1 cellular context compared by ENCODE assay signal in the genomic region with DNA sequence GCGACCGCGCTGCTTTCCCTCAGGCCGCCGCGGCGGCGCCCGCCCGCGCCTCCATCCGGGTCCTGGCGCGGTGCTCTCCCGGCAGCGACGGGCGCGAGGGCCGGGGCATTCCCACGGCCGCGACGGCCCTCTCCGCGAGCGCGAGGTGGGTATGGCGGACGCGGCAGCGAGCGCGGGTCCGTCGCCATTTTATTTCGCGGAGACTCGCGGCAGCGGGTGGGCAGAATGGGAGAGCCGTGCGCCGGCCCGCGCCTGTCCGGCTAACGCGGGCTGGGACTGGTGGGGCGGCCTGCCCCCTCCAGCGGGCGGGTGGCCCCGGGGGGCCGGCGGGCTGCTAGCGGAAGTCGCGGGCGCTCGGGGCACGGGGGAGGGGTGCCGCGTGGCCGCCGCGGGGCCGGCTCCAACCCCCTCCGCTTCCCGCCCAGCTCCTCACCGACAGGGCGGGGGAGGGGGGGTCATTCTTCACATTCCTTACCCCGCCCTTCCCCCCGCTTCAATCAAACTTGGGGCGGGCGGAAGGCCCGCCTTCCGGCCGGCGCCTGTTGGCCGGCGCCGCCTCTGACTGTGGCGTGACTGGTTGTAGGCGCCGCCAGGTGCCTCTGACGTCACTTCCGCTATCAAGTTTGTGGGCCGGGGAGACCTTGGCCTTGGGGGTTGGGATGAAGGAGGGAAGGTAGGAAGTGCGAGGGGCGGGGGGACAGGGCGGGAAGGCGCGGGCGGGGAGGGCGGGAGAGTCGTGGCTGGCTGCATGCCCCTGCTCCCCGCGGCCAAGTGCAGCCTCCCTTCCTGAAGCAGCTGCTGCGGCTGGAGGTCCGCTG.
TF ChIP-seq lines count a peak whose summit lies in the region.

No MANE protein-coding gene starts in this region.

TF ChIP-seq in HEK293, 187 proteins besides CTCF, POLR2A, EP300 and RAD21 (continued from another document and continues in another):
- no peak for TF ChIP-seq ZNF302 (tag by site-specific recombination; IDR thresholded peaks at IDR 0.05; ENCODE audit: low read depth)
- no peak for TF ChIP-seq ZIC2 (tag by site-specific recombination; IDR thresholded peaks at IDR 0.05)
- TF ChIP-seq YY1 (tag by site-specific recombination; IDR thresholded peaks at IDR 0.05), result peak; percentile 72; the same call in 1 of the 2 replicates
- no peak for TF ChIP-seq PRDM1 (tag by site-specific recombination; IDR thresholded peaks at IDR 0.05)
- no peak for TF ChIP-seq ZNF670 (tag by site-specific recombination; IDR thresholded peaks at IDR 0.05; ENCODE audit: low read depth)
- TF ChIP-seq ZNF777 (tag by site-specific recombination; IDR thresholded peaks at IDR 0.05; ENCODE audit: borderline replicate concordance), result no peak
- TF ChIP-seq ZEB2 (tag by site-specific recombination; IDR thresholded peaks at IDR 0.05), result peak; percentile 88
- peak; percentile 96 for TF ChIP-seq KLF8 (tag by site-specific recombination; IDR thresholded peaks at IDR 0.05)
- TF ChIP-seq, protein P1, sequence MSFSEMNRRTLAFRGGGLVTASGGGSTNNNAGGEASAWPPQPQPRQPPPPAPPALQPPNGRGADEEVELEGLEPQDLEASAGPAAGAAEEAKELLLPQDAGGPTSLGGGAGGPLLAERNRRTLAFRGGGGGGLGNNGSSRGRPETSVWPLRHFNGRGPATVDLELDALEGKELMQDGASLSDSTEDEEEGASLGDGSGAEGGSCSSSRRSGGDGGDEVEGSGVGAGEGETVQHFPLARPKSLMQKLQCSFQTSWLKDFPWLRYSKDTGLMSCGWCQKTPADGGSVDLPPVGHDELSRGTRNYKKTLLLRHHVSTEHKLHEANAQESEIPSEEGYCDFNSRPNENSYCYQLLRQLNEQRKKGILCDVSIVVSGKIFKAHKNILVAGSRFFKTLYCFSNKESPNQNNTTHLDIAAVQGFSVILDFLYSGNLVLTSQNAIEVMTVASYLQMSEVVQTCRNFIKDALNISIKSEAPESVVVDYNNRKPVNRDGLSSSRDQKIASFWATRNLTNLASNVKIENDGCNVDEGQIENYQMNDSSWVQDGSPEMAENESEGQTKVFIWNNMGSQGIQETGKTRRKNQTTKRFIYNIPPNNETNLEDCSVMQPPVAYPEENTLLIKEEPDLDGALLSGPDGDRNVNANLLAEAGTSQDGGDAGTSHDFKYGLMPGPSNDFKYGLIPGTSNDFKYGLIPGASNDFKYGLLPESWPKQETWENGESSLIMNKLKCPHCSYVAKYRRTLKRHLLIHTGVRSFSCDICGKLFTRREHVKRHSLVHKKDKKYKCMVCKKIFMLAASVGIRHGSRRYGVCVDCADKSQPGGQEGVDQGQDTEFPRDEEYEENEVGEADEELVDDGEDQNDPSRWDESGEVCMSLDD (tag by site-specific recombination; IDR thresholded peaks at IDR 0.05), result peak; percentile 43; the same call in 1 of the 2 replicates
- TF ChIP-seq ZBTB21 (tag by site-specific recombination; IDR thresholded peaks at IDR 0.05), result peak; percentile 71
- TF ChIP-seq ATF2 (tag by site-specific recombination; IDR thresholded peaks at IDR 0.05; ENCODE audit: low read depth), result peak; percentile 91
- TF ChIP-seq ZNF768 (tag by site-specific recombination; IDR thresholded peaks at IDR 0.05), result no peak
- TF ChIP-seq, protein P2, sequence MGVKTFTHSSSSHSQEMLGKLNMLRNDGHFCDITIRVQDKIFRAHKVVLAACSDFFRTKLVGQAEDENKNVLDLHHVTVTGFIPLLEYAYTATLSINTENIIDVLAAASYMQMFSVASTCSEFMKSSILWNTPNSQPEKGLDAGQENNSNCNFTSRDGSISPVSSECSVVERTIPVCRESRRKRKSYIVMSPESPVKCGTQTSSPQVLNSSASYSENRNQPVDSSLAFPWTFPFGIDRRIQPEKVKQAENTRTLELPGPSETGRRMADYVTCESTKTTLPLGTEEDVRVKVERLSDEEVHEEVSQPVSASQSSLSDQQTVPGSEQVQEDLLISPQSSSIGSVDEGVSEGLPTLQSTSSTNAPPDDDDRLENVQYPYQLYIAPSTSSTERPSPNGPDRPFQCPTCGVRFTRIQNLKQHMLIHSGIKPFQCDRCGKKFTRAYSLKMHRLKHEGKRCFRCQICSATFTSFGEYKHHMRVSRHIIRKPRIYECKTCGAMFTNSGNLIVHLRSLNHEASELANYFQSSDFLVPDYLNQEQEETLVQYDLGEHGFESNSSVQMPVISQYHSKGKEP (tag by site-specific recombination; IDR thresholded peaks at IDR 0.05), result no peak
- peak; percentile 78 for TF ChIP-seq SP2 (tag by site-specific recombination; IDR thresholded peaks at IDR 0.05)
- TF ChIP-seq, protein P3, sequence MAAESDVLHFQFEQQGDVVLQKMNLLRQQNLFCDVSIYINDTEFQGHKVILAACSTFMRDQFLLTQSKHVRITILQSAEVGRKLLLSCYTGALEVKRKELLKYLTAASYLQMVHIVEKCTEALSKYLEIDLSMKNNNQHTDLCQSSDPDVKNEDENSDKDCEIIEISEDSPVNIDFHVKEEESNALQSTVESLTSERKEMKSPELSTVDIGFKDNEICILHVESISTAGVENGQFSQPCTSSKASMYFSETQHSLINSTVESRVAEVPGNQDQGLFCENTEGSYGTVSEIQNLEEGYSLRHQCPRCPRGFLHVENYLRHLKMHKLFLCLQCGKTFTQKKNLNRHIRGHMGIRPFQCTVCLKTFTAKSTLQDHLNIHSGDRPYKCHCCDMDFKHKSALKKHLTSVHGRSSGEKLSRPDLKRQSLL (tag by site-specific recombination; IDR thresholded peaks at IDR 0.05), result no peak
- TF ChIP-seq ZXDB (tag by site-specific recombination; IDR thresholded peaks at IDR 0.05), result peak; percentile 64
- no peak for TF ChIP-seq ZNF114 (tag by site-specific recombination; IDR thresholded peaks at IDR 0.05)
- peak; percentile 54; the same call in 1 of the 2 replicates for TF ChIP-seq ZNF692 (tag by site-specific recombination; IDR thresholded peaks at IDR 0.05)
- no peak for TF ChIP-seq BCL11A (tag by site-specific recombination; IDR thresholded peaks at IDR 0.05; ENCODE audit: low read depth)
- no peak for TF ChIP-seq ZNF175 (tag by site-specific recombination; IDR thresholded peaks at IDR 0.05)
- TF ChIP-seq, protein P4, sequence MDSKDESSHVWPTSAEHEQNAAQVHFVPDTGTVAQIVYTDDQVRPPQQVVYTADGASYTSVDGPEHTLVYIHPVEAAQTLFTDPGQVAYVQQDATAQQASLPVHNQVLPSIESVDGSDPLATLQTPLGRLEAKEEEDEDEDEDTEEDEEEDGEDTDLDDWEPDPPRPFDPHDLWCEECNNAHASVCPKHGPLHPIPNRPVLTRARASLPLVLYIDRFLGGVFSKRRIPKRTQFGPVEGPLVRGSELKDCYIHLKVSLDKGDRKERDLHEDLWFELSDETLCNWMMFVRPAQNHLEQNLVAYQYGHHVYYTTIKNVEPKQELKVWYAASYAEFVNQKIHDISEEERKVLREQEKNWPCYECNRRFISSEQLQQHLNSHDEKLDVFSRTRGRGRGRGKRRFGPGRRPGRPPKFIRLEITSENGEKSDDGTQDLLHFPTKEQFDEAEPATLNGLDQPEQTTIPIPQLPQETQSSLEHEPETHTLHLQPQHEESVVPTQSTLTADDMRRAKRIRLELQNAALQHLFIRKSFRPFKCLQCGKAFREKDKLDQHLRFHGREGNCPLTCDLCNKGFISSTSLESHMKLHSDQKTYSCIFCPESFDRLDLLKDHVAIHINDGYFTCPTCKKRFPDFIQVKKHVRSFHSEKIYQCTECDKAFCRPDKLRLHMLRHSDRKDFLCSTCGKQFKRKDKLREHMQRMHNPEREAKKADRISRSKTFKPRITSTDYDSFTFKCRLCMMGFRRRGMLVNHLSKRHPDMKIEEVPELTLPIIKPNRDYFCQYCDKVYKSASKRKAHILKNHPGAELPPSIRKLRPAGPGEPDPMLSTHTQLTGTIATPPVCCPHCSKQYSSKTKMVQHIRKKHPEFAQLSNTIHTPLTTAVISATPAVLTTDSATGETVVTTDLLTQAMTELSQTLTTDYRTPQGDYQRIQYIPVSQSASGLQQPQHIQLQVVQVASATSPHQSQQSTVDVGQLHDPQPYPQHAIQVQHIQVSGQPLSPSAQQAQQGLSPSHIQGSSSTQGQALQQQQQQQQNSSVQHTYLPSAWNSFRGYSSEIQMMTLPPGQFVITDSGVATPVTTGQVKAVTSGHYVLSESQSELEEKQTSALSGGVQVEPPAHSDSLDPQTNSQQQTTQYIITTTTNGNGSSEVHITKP (tag by site-specific recombination; IDR thresholded peaks at IDR 0.05), result peak; percentile 55
- TF ChIP-seq ZNF664 (tag by site-specific recombination; IDR thresholded peaks at IDR 0.05), result no peak
- peak; percentile 54; the same call in 1 of the 2 replicates for TF ChIP-seq ZNF561 (tag by site-specific recombination; IDR thresholded peaks at IDR 0.05; ENCODE audit: borderline replicate concordance)
- no peak for TF ChIP-seq ZNF501 (tag by site-specific recombination; IDR thresholded peaks at IDR 0.05)
- no peak for TF ChIP-seq RBAK (tag by site-specific recombination; IDR thresholded peaks at IDR 0.05)
- no peak for TF ChIP-seq ZFP3 (tag by site-specific recombination; IDR thresholded peaks at IDR 0.05; ENCODE audit: low read depth)
- peak; percentile 91 for TF ChIP-seq PATZ1 (tag by site-specific recombination; IDR thresholded peaks at IDR 0.05)
- TF ChIP-seq ZNF184 (tag by site-specific recombination; IDR thresholded peaks at IDR 0.05), result no peak
- TF ChIP-seq, protein P5, sequence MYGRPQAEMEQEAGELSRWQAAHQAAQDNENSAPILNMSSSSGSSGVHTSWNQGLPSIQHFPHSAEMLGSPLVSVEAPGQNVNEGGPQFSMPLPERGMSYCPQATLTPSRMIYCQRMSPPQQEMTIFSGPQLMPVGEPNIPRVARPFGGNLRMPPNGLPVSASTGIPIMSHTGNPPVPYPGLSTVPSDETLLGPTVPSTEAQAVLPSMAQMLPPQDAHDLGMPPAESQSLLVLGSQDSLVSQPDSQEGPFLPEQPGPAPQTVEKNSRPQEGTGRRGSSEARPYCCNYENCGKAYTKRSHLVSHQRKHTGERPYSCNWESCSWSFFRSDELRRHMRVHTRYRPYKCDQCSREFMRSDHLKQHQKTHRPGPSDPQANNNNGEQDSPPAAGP (tag by site-specific recombination; IDR thresholded peaks at IDR 0.05), result peak; percentile 65; the same call in 1 of the 2 replicates
- no peak for TF ChIP-seq ZNF426 (tag by site-specific recombination; IDR thresholded peaks at IDR 0.05)
- peak; percentile 56 for TF ChIP-seq ZNF366 (tag by site-specific recombination; conservative IDR thresholded peaks at IDR 0.05)
- no peak for TF ChIP-seq ZNF133 (tag by site-specific recombination; IDR thresholded peaks at IDR 0.05)
- TF ChIP-seq, protein P6, sequence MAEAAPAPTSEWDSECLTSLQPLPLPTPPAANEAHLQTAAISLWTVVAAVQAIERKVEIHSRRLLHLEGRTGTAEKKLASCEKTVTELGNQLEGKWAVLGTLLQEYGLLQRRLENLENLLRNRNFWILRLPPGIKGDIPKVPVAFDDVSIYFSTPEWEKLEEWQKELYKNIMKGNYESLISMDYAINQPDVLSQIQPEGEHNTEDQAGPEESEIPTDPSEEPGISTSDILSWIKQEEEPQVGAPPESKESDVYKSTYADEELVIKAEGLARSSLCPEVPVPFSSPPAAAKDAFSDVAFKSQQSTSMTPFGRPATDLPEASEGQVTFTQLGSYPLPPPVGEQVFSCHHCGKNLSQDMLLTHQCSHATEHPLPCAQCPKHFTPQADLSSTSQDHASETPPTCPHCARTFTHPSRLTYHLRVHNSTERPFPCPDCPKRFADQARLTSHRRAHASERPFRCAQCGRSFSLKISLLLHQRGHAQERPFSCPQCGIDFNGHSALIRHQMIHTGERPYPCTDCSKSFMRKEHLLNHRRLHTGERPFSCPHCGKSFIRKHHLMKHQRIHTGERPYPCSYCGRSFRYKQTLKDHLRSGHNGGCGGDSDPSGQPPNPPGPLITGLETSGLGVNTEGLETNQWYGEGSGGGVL (tag by site-specific recombination; IDR thresholded peaks at IDR 0.05), result peak; percentile 80
